ENCODE assay signal across 8 cellular contexts in the genomic region with DNA sequence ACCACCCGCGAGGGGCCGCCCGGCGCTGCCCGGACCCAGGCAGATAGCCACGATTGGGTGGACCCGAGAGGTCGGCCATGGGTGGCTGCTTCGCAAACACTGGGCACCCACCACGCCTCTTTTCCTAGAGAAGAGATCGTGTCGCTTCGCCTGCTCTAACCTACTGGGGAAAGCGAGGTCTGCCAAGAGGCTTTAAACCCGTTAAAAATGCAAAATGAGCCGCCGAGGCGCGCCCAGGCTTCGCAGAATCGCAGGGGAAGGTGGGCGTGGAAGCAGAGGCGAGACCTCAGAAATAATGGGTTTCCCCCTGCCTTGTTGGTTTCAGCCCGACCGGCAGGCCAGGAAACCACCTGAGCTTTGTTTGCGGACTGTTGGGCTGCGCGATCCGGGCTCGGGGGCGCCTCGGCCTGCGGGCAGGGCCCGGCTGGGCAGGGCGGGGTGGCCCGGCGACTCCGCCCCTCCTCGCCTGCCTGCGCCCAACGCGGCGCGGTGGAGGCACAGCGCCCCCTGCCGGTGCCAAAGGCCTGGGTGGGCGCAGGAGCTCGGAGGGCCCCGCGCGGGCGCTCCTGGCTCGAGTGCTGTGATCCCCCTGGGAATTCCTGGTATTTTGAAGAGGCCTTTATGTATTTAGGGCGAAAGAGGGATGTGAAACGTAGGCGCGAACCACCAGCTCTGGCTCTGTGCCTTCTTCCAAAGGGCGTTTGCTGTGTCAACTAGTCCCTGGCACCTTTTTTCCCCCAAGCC. TPM values are rescaled to one million over a fixed set of nuclear protein-coding genes. Genes with fewer than 3 reads are reported as not detected.
DNase-seq lines count a peak whose midpoint lies in the region; ATAC-seq and TF ChIP-seq lines count a peak whose summit lies in the region.

No MANE protein-coding gene starts in this region.

- intact Hi-C loops in activated CD4-positive, alpha-beta T cell treated with anti-CD3 and anti-CD28 coated beads for 36 hours (cut with DNase I, micrococcal nuclease) = loop anchor here (1.0 to 5.0 kb wide), 8 partner anchors 112 to 1772 kb away; a partner anchor contains a TSS
- intact Hi-C loops in left colon (cut with DNase I, micrococcal nuclease) = loop anchor here in 1 of 2 donors (5.0 kb wide), 1 partner anchor 446 kb away; no protein-coding TSS in a partner anchor

- in situ Hi-C loops in GM18951 (cut with MboI; ENCODE audit: low sequenced_read_pairs, unreplicated experiment) = loop anchor here (25.0 kb wide), 1 partner anchor 221 kb away; no protein-coding TSS in a partner anchor

- H3K9me3 Mint-ChIP-seq in activated CD4-positive, alpha-beta T cell treated with anti-CD3 and anti-CD28 coated beads for 36 hours (ENCODE audit: low read depth) = no peaks in the 10 kb centered on the region

- H3K27me3 Mint-ChIP-seq in activated CD4-positive, alpha-beta T cell treated with anti-CD3 and anti-CD28 coated beads for 36 hours = peaks cover 32% of the 10 kb centered on the region

- DNase-seq in AG10803 (ENCODE audit: low read depth) (peak; percentile 90), NCI-H226 (peak; percentile 92), choroid plexus epithelial cell (ENCODE audit: low read depth) (peak; percentile 93), left colon (peak; percentile 91 to 93)
- peak; percentile 89 for DNase-seq in activated CD4-positive, alpha-beta T cell treated with anti-CD3 and anti-CD28 coated beads for 36 hours
- DNase-seq in stimulated activated CD4-positive, alpha-beta T cell treated with anti-CD3 and anti-CD28 coated beads, Interleukin-1b, Interleukin-23, amount 100 ng/mL, for 48 hours = peak; percentile 74

- POLR2A ChIA-PET in activated CD4-positive, alpha-beta T cell treated with anti-CD3 and anti-CD28 coated beads for 36 hours (lab: Charles Lee) = no interaction called here

- TF ChIP-seq POLR2A in GM18951 (IDR thresholded peaks at IDR 0.05; ENCODE audit: extremely low read depth, insufficient read depth, insufficient read length) = peak; percentile 88

- H3K4me3 Mint-ChIP-seq in activated CD4-positive, alpha-beta T cell treated with anti-CD3 and anti-CD28 coated beads for 36 hours = no peak overlapping the region

- TF ChIP-seq CTCF in AG10803 (conservative IDR thresholded peaks at IDR 0.05; ENCODE audit: low read length) (peak; percentile 58), choroid plexus epithelial cell (conservative IDR thresholded peaks at IDR 0.05; ENCODE audit: low read depth, low read length) (peak; percentile 66)

- ATAC-seq in HG03159 (IDR thresholded peaks at IDR 0.05; ENCODE audit: unreplicated experiment) = peak; percentile 83
- peak; percentile 95 for ATAC-seq in activated CD4-positive, alpha-beta T cell treated with anti-CD3 and anti-CD28 coated beads for 36 hours
- peak; percentile 72 for ATAC-seq in left colon

- CTCF ChIA-PET in activated CD4-positive, alpha-beta T cell treated with anti-CD3 and anti-CD28 coated beads for 36 hours (lab: Charles Lee) = interaction anchor here (0.6 to 1.6 kb wide), 17 partner anchors 9 to 1843 kb away, joined by 3 to 11 read pairs (median 3); no protein-coding TSS in a partner anchor

- H3K36me3 Mint-ChIP-seq in activated CD4-positive, alpha-beta T cell treated with anti-CD3 and anti-CD28 coated beads for 36 hours (ENCODE audit: low read depth) = no peaks in the 10 kb centered on the region

- no peak overlapping the region for H3K27ac Mint-ChIP-seq in activated CD4-positive, alpha-beta T cell treated with anti-CD3 and anti-CD28 coated beads for 36 hours

- peaks cover 13% of the 10 kb centered on the region for H3K4me1 Mint-ChIP-seq in activated CD4-positive, alpha-beta T cell treated with anti-CD3 and anti-CD28 coated beads for 36 hours

- H3K4me3 ChIP-seq in AG10803 (ENCODE audit: low read length) (peak overlapping the region; percentile 100), choroid plexus epithelial cell (ENCODE audit: low read depth, low read length) (peak overlapping the region; percentile 99)

RNA-seq across cellular contexts. Expression of a gene that starts 1.6 kb away (rescaled TPM):
- total RNA-seq in activated CD4-positive, alpha-beta T cell treated with anti-CD3 and anti-CD28 coated beads for 36 hours = under 1 TPM; 0.27 to 0.42 TPM
- 100 to 1,000 TPM; 142 to 223 TPM for total RNA-seq in left colon

Comparison
In these comparisons a context has a peak if more than half of its experiments do, and no peak if none do; other contexts are left out.
1. Peak in every context shown above with its lines: DNase-seq, ATAC-seq and H3K4me3 ChIP-seq.
2. RNA of a gene that starts 1.6 kb away (total RNA-seq): 142 to 223 TPM in left colon; 0.27 to 0.42 TPM in activated CD4-positive, alpha-beta T cell treated with anti-CD3 and anti-CD28 coated beads for 36 hours; every median in the first group is over 100 times any median in the second.